In genomic region chr2:51710222-51710621, GRCh38 we compare ENCODE assay signal across 10 cellular contexts.
A peak's percentile ranks its signal among the peaks of the same experiment; 100 is the strongest.
DNase-seq lines count a peak whose midpoint lies in the region; ATAC-seq, FAIRE-seq and TF ChIP-seq lines count a peak whose summit lies in the region.
"Had no signal": no experiment of that assay in that cellular context is flagged by ENCODE, and none has a peak within 500 bp of the region (broad histone marks: within the 10 kb centered on the region; RNA-seq: fewer than 3 reads in every experiment).

No MANE protein-coding gene starts in this region.

- no peaks in the 10 kb centered on the region for H3F3A ChIP-seq in OCI-LY1 (ENCODE audit: insufficient read depth, low read length)

- no peak for TF ChIP-seq POLR2A in GM12891 (IDR thresholded peaks at IDR 0.05; ENCODE audit: low read depth, low read length)

- no peaks in the 10 kb centered on the region for H3K4me1 ChIP-seq in OCI-LY1 (ENCODE audit: insufficient read depth, low read length, severe bottlenecking)

- no peak overlapping the region for H2AFZ ChIP-seq in OCI-LY1 (ENCODE audit: low read length)

- no peak overlapping the region for H3K4me3 ChIP-seq in OCI-LY1 (ENCODE audit: low read depth, low read length, poor library complexity, severe bottlenecking)
- H3K4me3 ChIP-seq: coronary artery had no signal

- H3K9me3 ChIP-seq in OCI-LY1 (ENCODE audit: low read length) = no peaks in the 10 kb centered on the region
- H3K9me3 ChIP-seq: neutrophil had no signal

- no peaks in the 10 kb centered on the region for H3K27me3 Mint-ChIP-seq in natural killer cell (ENCODE audit: low read depth in 2 of 2)

- no peak for FAIRE-seq in GM12891 (lab: Jason Lieb, UNC)

- no peaks in the 10 kb centered on the region for H3K36me3 ChIP-seq in OCI-LY1 (ENCODE audit: insufficient read depth, low read length)
- H3K36me3 ChIP-seq: neutrophil had no signal

- no peaks in the 10 kb centered on the region for H4K20me1 ChIP-seq in OCI-LY1 (ENCODE audit: insufficient read depth, low read length)

- H3K27ac Mint-ChIP-seq in natural killer cell = no peak overlapping the region

- TF ChIP-seq CTCF in OCI-LY1 (IDR thresholded peaks at IDR 0.05; ENCODE audit: low read length) (peak; percentile 63), natural killer cell (IDR thresholded peaks at IDR 0.05) (no peak)

- H3K4me2 ChIP-seq in OCI-LY1 (ENCODE audit: low read length) = no peak overlapping the region

- no peak overlapping the region for H3K9ac ChIP-seq in OCI-LY1 (ENCODE audit: low read length)

- no peak overlapping the region for H3K4me3 Mint-ChIP-seq in natural killer cell

- H3K27ac ChIP-seq in OCI-LY1 (ENCODE audit: low read depth, low read length, poor library complexity, severe bottlenecking) = no peak overlapping the region
- H3K27ac ChIP-seq: coronary artery, neutrophil had no signal

- no peaks in the 10 kb centered on the region for H3K9me2 ChIP-seq in OCI-LY1 (ENCODE audit: low read depth, low read length)

- DNase-seq in GM12891 (ENCODE audit: insufficient read length, low spot score) (peak; percentile 1), left lobe of liver (ENCODE audit: low spot score) (no peak), NCI-H1694 treated with DMSO at 0.1 percent for 48 hours (lab: John Stamatoyannopoulos, UW) (no peak), natural killer cell (no peak), DMS79 (lab: John Stamatoyannopoulos, UW) (no peak)

- no peaks in the 10 kb centered on the region for H3K4me1 Mint-ChIP-seq in natural killer cell

- ATAC-seq in HG02759 (IDR thresholded peaks at IDR 0.05; ENCODE audit: unreplicated experiment) = peak; percentile 75
- peak; percentile 70 for ATAC-seq in left lobe of liver
- no peak for ATAC-seq in HG03378 (IDR thresholded peaks at IDR 0.05; ENCODE audit: unreplicated experiment)
- ATAC-seq in natural killer cell = no peak

- intact Hi-C loops in natural killer cell (cut with micrococcal nuclease) = no loop called here

- H3K9me3 Mint-ChIP-seq in natural killer cell = peaks cover 12 to 16% of the 10 kb centered on the region in 2 donors

- H3K27me3 ChIP-seq in OCI-LY1 (ENCODE audit: insufficient read depth, low read length) = no peaks in the 10 kb centered on the region
- H3K27me3 ChIP-seq: neutrophil had no signal

- H3K36me3 Mint-ChIP-seq in natural killer cell = no peaks in the 10 kb centered on the region

- H3K79me2 ChIP-seq in OCI-LY1 (ENCODE audit: insufficient read depth, low read length) = no peaks in the 10 kb centered on the region

TF ChIP-seq in GM12891, 5 proteins besides CTCF, POLR2A, EP300 and RAD21:
- TF ChIP-seq PAX5 (IDR thresholded peaks at IDR 0.05; ENCODE audit: insufficient read depth, low read length, severe bottlenecking) = no peak
- TF ChIP-seq POLR2AphosphoS5 (IDR thresholded peaks at IDR 0.05; ENCODE audit: low read depth, low read length) = no peak
- no peak for TF ChIP-seq POU2F2 (IDR thresholded peaks at IDR 0.05; ENCODE audit: low read depth, low read length)
- TF ChIP-seq SPI1 (IDR thresholded peaks at IDR 0.05; ENCODE audit: low read depth, low read length) = no peak
- TF ChIP-seq TAF1 (IDR thresholded peaks at IDR 0.05; ENCODE audit: low read depth, low read length) = no peak

Comparison
In these comparisons a context has a peak if more than half of its experiments do, and no peak if none do; other contexts are left out.
1. ATAC-seq: peak in HG02759 (single experiment) and left lobe of liver (single experiment); none in HG03378 (single experiment) and natural killer cell (0 of 3).